ENCODE assay signal across 39 cellular contexts in genomic region chr5:95251185-95251584, GRCh38. TPM values are rescaled to one million over a fixed set of nuclear protein-coding genes. Genes with fewer than 3 reads are reported as not detected.
"Had no signal": no experiment of that assay in that cellular context is flagged by ENCODE, and none has a peak within 500 bp of the region (broad histone marks: within the 10 kb centered on the region; RNA-seq: fewer than 3 reads in every experiment).

No MANE protein-coding gene starts in this region.

- H3K9me3 Mint-ChIP-seq: activated CD4-positive, alpha-beta memory T cell treated with anti-CD3 and anti-CD28 coated beads, Interleukin-2, amount 10 ng/mL, durations not matched to agents 7 days and 5 days; activated CD4-positive, alpha-beta T cell treated with anti-CD3 and anti-CD28 coated beads, Interleukin-2, amount 10 ng/mL, durations not matched to agents 24 days and 14 days; activated naive CD4-positive, alpha-beta T cell treated with anti-CD3 and anti-CD28 coated beads, Interleukin-2, amount 50 U/mL, for 72 hours; activated naive CD8-positive, alpha-beta T cell treated with anti-CD3 and anti-CD28 coated beads for 36 hours; activated T-cell treated with anti-CD3 and anti-CD28 coated beads, Interleukin-2, amount 50 U/mL, for 24 hours; T-helper 1 cell treated with Interleukin-12 subunit alpha and Interleukin-12 subunit beta and Interleukin-4 antibody, amounts not matched to agents 30 μg/mL and 1 μg/mL, for 36 hours; T-helper 2 cell treated with Interferon-gamma antibody and Interleukin-4, amounts not matched to agents 5 μg/mL and 100 μg/mL, for 36 hours had no signal

- H3K27me3 ChIP-seq: adrenal gland, body of pancreas, brain microvascular endothelial cell had no signal

- H3K4me3 Mint-ChIP-seq: activated CD4-positive, alpha-beta memory T cell treated with anti-CD3 and anti-CD28 coated beads, Interleukin-2, amount 10 ng/mL, durations not matched to agents 7 days and 5 days; activated CD4-positive, alpha-beta T cell treated with anti-CD3 and anti-CD28 coated beads, Interleukin-2, amount 10 ng/mL, durations not matched to agents 24 days and 14 days; activated CD8-positive, alpha-beta memory T cell treated with anti-CD3 and anti-CD28 coated beads, Interleukin-2, amount 10 ng/mL, durations not matched to agents 7 days and 5 days; activated CD8-positive, alpha-beta T cell treated with anti-CD3 and anti-CD28 coated beads, Interleukin-2, amount 10 ng/mL, durations not matched to agents 7 days and 5 days; activated naive CD4-positive, alpha-beta T cell treated with anti-CD3 and anti-CD28 coated beads for 36 hours; activated naive CD8-positive, alpha-beta T cell treated with anti-CD3 and anti-CD28 coated beads for 36 hours; activated T-cell treated with anti-CD3 and anti-CD28 coated beads, Interleukin-2, amount 50 U/mL, for 24 hours; central memory CD8-positive, alpha-beta T cell; T-helper 1 cell treated with Interleukin-12 subunit alpha and Interleukin-12 subunit beta and Interleukin-4 antibody, amounts not matched to agents 30 μg/mL and 1 μg/mL, for 36 hours; T-helper 2 cell treated with Interferon-gamma antibody and Interleukin-4, amounts not matched to agents 5 μg/mL and 100 μg/mL, for 36 hours had no signal

- H3K9me3 ChIP-seq: adrenal gland, body of pancreas, breast epithelium had no signal

- H3K4me3 ChIP-seq: adrenal gland, body of pancreas, breast epithelium, cardiac muscle cell had no signal

- DNase-seq: activated CD4-positive, alpha-beta memory T cell treated with anti-CD3 and anti-CD28 coated beads, Interleukin-2, amount 10 ng/mL, durations not matched to agents 7 days and 5 days; activated CD4-positive, alpha-beta T cell treated with anti-CD3 and anti-CD28 coated beads for 1 hour; activated CD4-positive, alpha-beta T cell treated with anti-CD3 and anti-CD28 coated beads for 4 hours; activated CD4-positive, alpha-beta T cell treated with anti-CD3 and anti-CD28 coated beads, Interleukin-2, amount 10 ng/mL, durations not matched to agents 24 days and 14 days; activated CD4-positive, alpha-beta T cell treated with anti-CD3 and anti-CD28 coated beads, Interleukin-2, amount 50 U/mL, for 1 hour; activated CD4-positive, alpha-beta T cell treated with anti-CD3 and anti-CD28 coated beads, Interleukin-2, amount 50 U/mL, for 48 hours; activated CD4-positive, CD25-positive, alpha-beta regulatory T cell; activated CD8-positive, alpha-beta memory T cell treated with anti-CD3 and anti-CD28 coated beads for 24 hours; activated CD8-positive, alpha-beta memory T cell treated with anti-CD3 and anti-CD28 coated beads, Interleukin-2, amount 10 ng/mL, durations not matched to agents 7 days and 5 days; activated CD8-positive, alpha-beta memory T cell treated with anti-CD3 and anti-CD28 coated beads, Interleukin-2, amount 50 U/mL, for 48 hours; activated CD8-positive, alpha-beta T cell treated with anti-CD3 and anti-CD28 coated beads, Interleukin-2, amount 10 ng/mL, durations not matched to agents 7 days and 5 days; activated effector memory CD4-positive, alpha-beta T cell treated with anti-CD3 and anti-CD28 coated beads, Interleukin-2, amount 50 U/mL, for 16 hours; activated gamma-delta T cell treated with Interleukin-2 at 50 U/mL for 16 hours; activated naive CD4-positive, alpha-beta T cell; activated naive CD4-positive, alpha-beta T cell treated with anti-CD3 and anti-CD28 coated beads for 36 hours; activated naive CD4-positive, alpha-beta T cell treated with anti-CD3 and anti-CD28 coated beads, Interleukin-2, amount 50 U/mL, for 16 hours; activated naive CD8-positive, alpha-beta T cell treated with anti-CD3 and anti-CD28 coated beads for 36 hours; activated T-cell treated with anti-CD3 and anti-CD28 coated beads, Interleukin-2, amount 50 U/mL, for 24 hours; activated T-cell treated with anti-CD3 and anti-CD28 coated beads, Interleukin-2, amount 50 U/mL, for 48 hours; adrenal gland; amniotic stem cell; aorta; body of pancreas; brain microvascular endothelial cell; cerebellar nuclear complex; SW 1271; T-helper 1 cell; T-helper 2 cell; T-helper 9 cell had no signal

- H3K36me3 ChIP-seq: adrenal gland, brain microvascular endothelial cell, breast epithelium, cardiac muscle cell had no signal

- H3K27ac ChIP-seq: adrenal gland, body of pancreas, brain microvascular endothelial cell, breast epithelium, cardiac muscle cell, VCaP had no signal

- H3K27ac Mint-ChIP-seq: activated CD4-positive, alpha-beta memory T cell treated with anti-CD3 and anti-CD28 coated beads, Interleukin-2, amount 10 ng/mL, durations not matched to agents 7 days and 5 days; activated CD4-positive, alpha-beta T cell treated with anti-CD3 and anti-CD28 coated beads, Interleukin-2, amount 10 ng/mL, durations not matched to agents 24 days and 14 days; activated CD8-positive, alpha-beta memory T cell treated with anti-CD3 and anti-CD28 coated beads, Interleukin-2, amount 10 ng/mL, durations not matched to agents 7 days and 5 days; activated CD8-positive, alpha-beta T cell treated with anti-CD3 and anti-CD28 coated beads, Interleukin-2, amount 10 ng/mL, durations not matched to agents 7 days and 5 days; activated naive CD4-positive, alpha-beta T cell treated with anti-CD3 and anti-CD28 coated beads for 36 hours; activated naive CD4-positive, alpha-beta T cell treated with anti-CD3 and anti-CD28 coated beads, Interleukin-2, amount 50 U/mL, for 72 hours; activated naive CD8-positive, alpha-beta T cell treated with anti-CD3 and anti-CD28 coated beads for 36 hours; activated T-cell treated with anti-CD3 and anti-CD28 coated beads, Interleukin-2, amount 50 U/mL, for 24 hours; T-helper 1 cell treated with Interleukin-12 subunit alpha and Interleukin-12 subunit beta and Interleukin-4 antibody, amounts not matched to agents 30 μg/mL and 1 μg/mL, for 36 hours; T-helper 2 cell treated with Interferon-gamma antibody and Interleukin-4, amounts not matched to agents 5 μg/mL and 100 μg/mL, for 36 hours had no signal

- H3K4me1 ChIP-seq: adrenal gland, body of pancreas, breast epithelium had no signal

- ATAC-seq: activated CD4-positive, CD25-positive, alpha-beta regulatory T cell treated with anti-CD3 and anti-CD28 coated beads, Interleukin-2, amount 50 U/mL, for 24 hours; activated CD8-positive, alpha-beta memory T cell treated with anti-CD3 and anti-CD28 coated beads, Interleukin-2, amount 10 ng/mL, durations not matched to agents 7 days and 5 days; activated CD8-positive, alpha-beta T cell treated with anti-CD3 and anti-CD28 coated beads, Interleukin-2, amount 10 ng/mL, durations not matched to agents 7 days and 5 days; body of pancreas had no signal

- H3K4me1 Mint-ChIP-seq: activated CD4-positive, alpha-beta memory T cell treated with anti-CD3 and anti-CD28 coated beads, Interleukin-2, amount 10 ng/mL, durations not matched to agents 7 days and 5 days; activated CD4-positive, alpha-beta T cell treated with anti-CD3 and anti-CD28 coated beads, Interleukin-2, amount 10 ng/mL, durations not matched to agents 24 days and 14 days; activated CD8-positive, alpha-beta memory T cell treated with anti-CD3 and anti-CD28 coated beads, Interleukin-2, amount 10 ng/mL, durations not matched to agents 7 days and 5 days; activated naive CD8-positive, alpha-beta T cell treated with anti-CD3 and anti-CD28 coated beads for 36 hours; central memory CD8-positive, alpha-beta T cell had no signal

- FAIRE-seq: astrocyte, TTC549 had no signal

- H3K36me3 Mint-ChIP-seq: activated CD8-positive, alpha-beta memory T cell treated with anti-CD3 and anti-CD28 coated beads, Interleukin-2, amount 10 ng/mL, durations not matched to agents 7 days and 5 days; activated naive CD4-positive, alpha-beta T cell treated with anti-CD3 and anti-CD28 coated beads, Interleukin-2, amount 50 U/mL, for 72 hours; activated naive CD8-positive, alpha-beta T cell treated with anti-CD3 and anti-CD28 coated beads for 36 hours had no signal

- H3K27me3 Mint-ChIP-seq: activated CD4-positive, alpha-beta memory T cell treated with anti-CD3 and anti-CD28 coated beads, Interleukin-2, amount 10 ng/mL, durations not matched to agents 7 days and 5 days had no signal

RNA-seq across cellular contexts. Expression of gene MCTP1, which starts 33.7 kb away (rescaled TPM):
- total RNA-seq: activated CD4-positive, alpha-beta memory T cell treated with anti-CD3 and anti-CD28 coated beads, Interleukin-2, amount 10 ng/mL, durations not matched to agents 7 days and 5 days; activated CD4-positive, alpha-beta T cell treated with anti-CD3 and anti-CD28 coated beads, Interleukin-2, amount 10 ng/mL, durations not matched to agents 24 days and 14 days; activated CD8-positive, alpha-beta memory T cell treated with anti-CD3 and anti-CD28 coated beads, Interleukin-2, amount 10 ng/mL, durations not matched to agents 7 days and 5 days; activated naive CD4-positive, alpha-beta T cell treated with anti-CD3 and anti-CD28 coated beads for 36 hours; cardiac muscle cell had no signal
